In genomic region chr17:71163121-71163812, GRCh38 we compare ENCODE assay signal across 12 cellular contexts.
A peak's percentile ranks its signal among the peaks of the same experiment; 100 is the strongest.
DNase-seq lines count a peak whose midpoint lies in the region; ATAC-seq lines count a peak whose summit lies in the region.
"Had no signal": no experiment of that assay in that cellular context is flagged by ENCODE, and none has a peak within 500 bp of the region (broad histone marks: within the 10 kb centered on the region; RNA-seq: fewer than 3 reads in every experiment).

No MANE protein-coding gene starts in this region.

- ATAC-seq in HG03175 (IDR thresholded peaks at IDR 0.05; ENCODE audit: unreplicated experiment) = no peak
- ATAC-seq in GM19395 (IDR thresholded peaks at IDR 0.05; ENCODE audit: unreplicated experiment) = no peak
- ATAC-seq: HCT116 had no signal

- DNase-seq in DMS79 (lab: John Stamatoyannopoulos, UW) (peak; percentile 55), NCI-H1930 (lab: John Stamatoyannopoulos, UW) (peak; percentile 94), SHP77 (lab: John Stamatoyannopoulos, UW) (peak; percentile 62 to 66), myocyte (ENCODE audit: low read depth) (peak; percentile 7), SIG-M5 treated with dmso at 0.1 percent for 504 hours (lab: John Stamatoyannopoulos, UW; ENCODE audit: unreplicated experiment) (no peak)
- no peak for DNase-seq in stimulated activated CD4-positive, alpha-beta T cell treated with anti-CD3 and anti-CD28 coated beads, Interleukin-4, amount 100 ng/mL, for 1 hour
- DNase-seq: activated effector memory CD4-positive, alpha-beta T cell treated with Interleukin-2 at 50 U/mL for 16 hours; kidney; stimulated activated CD4-positive, alpha-beta T cell treated with anti-CD3 and anti-CD28 coated beads, Interleukin-4, amount 100 ng/mL, for 4 hours had no signal

Comparison
In these comparisons a context has a peak if more than half of its experiments do, and no peak if none do; other contexts are left out.
1. DNase-seq: peak in DMS79 (single experiment), NCI-H1930 (2 of 2), SHP77 (2 of 2) and myocyte (single experiment); none in SIG-M5 treated with dmso at 0.1 percent for 504 hours (single experiment) and stimulated activated CD4-positive, alpha-beta T cell treated with anti-CD3 and anti-CD28 coated beads, Interleukin-4, amount 100 ng/mL, for 1 hour (single experiment).